Comparison of ENCODE assay signal across 28 cellular contexts in the genomic region with DNA sequence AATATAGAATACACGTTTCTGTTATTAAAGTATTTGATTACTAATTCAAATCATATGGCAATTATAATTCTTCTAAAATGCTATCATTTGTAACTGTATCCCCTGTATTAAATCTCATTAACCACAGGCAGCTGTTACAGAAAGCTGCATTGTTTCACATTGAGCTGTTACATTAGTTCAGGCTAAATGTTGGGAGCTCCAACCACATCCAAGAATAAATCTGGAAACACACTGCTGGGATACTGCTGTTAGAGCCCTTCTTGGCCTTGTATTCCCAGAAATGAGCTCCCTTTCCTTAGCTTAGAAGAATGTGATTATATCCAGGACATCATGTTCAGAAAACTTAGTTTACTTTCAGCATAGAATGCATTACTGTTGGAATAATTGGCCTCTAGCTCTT. TPM values are rescaled to one million over a fixed set of nuclear protein-coding genes. Genes with fewer than 3 reads are reported as not detected.
DNase-seq lines count a peak whose midpoint lies in the region; ATAC-seq and TF ChIP-seq lines count a peak whose summit lies in the region.
"Had no signal": no experiment of that assay in that cellular context is flagged by ENCODE, and none has a peak within 500 bp of the region (broad histone marks: within the 10 kb centered on the region; RNA-seq: fewer than 3 reads in every experiment).

No MANE protein-coding gene starts in this region.

- dilution Hi-C loops in IMR-90 (cut with HindIII; ENCODE audit: low sequenced_read_pairs, unreplicated experiment), result no loop called here

- H2BK120ac ChIP-seq in IMR-90 (ENCODE audit: low read depth, low read length), result no peak overlapping the region

- H2AK5ac ChIP-seq in IMR-90 (ENCODE audit: low read depth, low read length), result no peak overlapping the region

- TF ChIP-seq CTCF in AG09309 (IDR thresholded peaks at IDR 0.05; ENCODE audit: control insufficient read depth, insufficient read depth, low read depth, low read length, missing control alignments), result no peak
- TF ChIP-seq CTCF in IMR-90 (conservative IDR thresholded peaks at IDR 0.05; ENCODE audit: low read depth, low read length), result no peak
- no peak for TF ChIP-seq CTCF in esophagus squamous epithelium (IDR thresholded peaks at IDR 0.05)

- no TSS peak for BruUV-seq in IMR-90 (replicated peaks; lab: Mats Ljungman, UMichigan)

- H4K20me1 ChIP-seq in IMR-90 (ENCODE audit: insufficient read depth, low read length), result no peaks in the 10 kb centered on the region

- H2AK9ac ChIP-seq in IMR-90 (replicated peaks; ENCODE audit: low read depth, low read length, poor library complexity), result no peak overlapping the region

- H4K8ac ChIP-seq in IMR-90 (ENCODE audit: low read depth in 2 of 2, low read length in 2 of 2), result no peak overlapping the region

- H3K4me3 ChIP-seq in AG09309 (ENCODE audit: control insufficient read depth, low read depth, low read length) (no peak overlapping the region), IMR-90 (ENCODE audit: insufficient read depth, low read depth, low read length) (no peak overlapping the region), esophagus squamous epithelium (no peak overlapping the region)
- H3K4me3 ChIP-seq: A549, HAP-1, heart left ventricle, PC-9, tibial nerve had no signal

- no peak overlapping the region for H4K5ac ChIP-seq in IMR-90 (ENCODE audit: low read depth, low read length)

- H3K27me3 ChIP-seq in IMR-90 (ENCODE audit: control insufficient read depth, insufficient read depth, low read length), result no peaks in the 10 kb centered on the region
- H3K27me3 ChIP-seq in esophagus squamous epithelium, result no peaks in the 10 kb centered on the region
- H3K27me3 ChIP-seq: heart left ventricle, tibial nerve had no signal

- no peak overlapping the region for H3K56ac ChIP-seq in IMR-90 (ENCODE audit: extremely low read depth, insufficient read depth, low read length)

- no peak overlapping the region for H3K23ac ChIP-seq in IMR-90 (ENCODE audit: low read depth, low read length)

- ATAC-seq in IMR-90 (ENCODE audit: low read depth), result peak; percentile 9; the same call in 1 of the 2 replicates
- no peak for ATAC-seq in HG03571 (IDR thresholded peaks at IDR 0.05; ENCODE audit: unreplicated experiment)
- ATAC-seq: A549; CD8-positive, alpha-beta T cell; heart left ventricle; natural killer cell treated with Interleukin-12 subunit alpha and Interleukin-12 subunit beta and Interleukin-15 and Interleukin-18, amount 100 ng/mL, for 72 hours; stimulated activated naive B cell treated with anti-CD40 and anti-IgM and Interleukin-4, amounts not matched to agents 10 μg/mL and 1 μg/mL and 100 μg/mL, for 72 hours had no signal

- no peak for TF ChIP-seq POLR2A in IMR-90 (IDR thresholded peaks at IDR 0.05; ENCODE audit: low read depth, low read length)
- TF ChIP-seq POLR2A in esophagus squamous epithelium (IDR thresholded peaks at IDR 0.05), result no peak

- DNase-seq in AG09309 (ENCODE audit: low read depth), result peak; percentile 54
- DNase-seq in IMR-90, result peak; percentile 79
- DNase-seq in dedifferentiated amniotic fluid mesenchymal stem cell (ENCODE audit: extremely low spot score), result peak; percentile 74
- DNase-seq in myocyte (ENCODE audit: low read depth), result peak; percentile 96
- DNase-seq in NCI-H1417 treated with DMSO at 0.1 percent for 48 hours (lab: John Stamatoyannopoulos, UW), result no peak
- DNase-seq in HEK293T (ENCODE audit: extremely low spot score), result no peak
- no peak for DNase-seq in esophagus squamous epithelium (lab: John Stamatoyannopoulos, UW)
- DNase-seq: activated CD4-positive, alpha-beta T cell treated with anti-CD3 and anti-CD28 coated beads for 1 hour; CD8-positive, alpha-beta T cell; DND-41; heart left ventricle; KBM-7; NCI-H2171; NCI-H69; PC-9; posterior cingulate gyrus; stimulated activated naive B cell treated with anti-CD40 and anti-IgM and Interleukin-4, amounts not matched to agents 10 μg/mL and 1 μg/mL and 100 μg/mL, for 72 hours; T1000 had no signal

- H3K27ac ChIP-seq in IMR-90 (ENCODE audit: insufficient read depth, low read length) (peak overlapping the region; percentile 42; the same call in 1 of the 2 replicates), esophagus squamous epithelium (peak overlapping the region in 1 of 4 donors; percentile 23)
- H3K27ac ChIP-seq: A549, epithelial cell of prostate, PC-9, tibial nerve had no signal

- H3K9me3 ChIP-seq in IMR-90 (ENCODE audit: control insufficient read depth, insufficient read depth, low read length) (no peaks in the 10 kb centered on the region), esophagus squamous epithelium (no peaks in the 10 kb centered on the region)
- H3K9me3 ChIP-seq: A549, HAP-1, heart left ventricle, tibial nerve had no signal

- peak overlapping the region; percentile 71 for H2BK5ac ChIP-seq in IMR-90 (ENCODE audit: low read depth, low read length, poor library complexity, severe bottlenecking)

- CTCF ChIA-PET in IMR-90 (lab: Yijun Ruan, JAX), result interaction anchor here (5.9 kb wide), 1 partner anchor 146 kb away, joined by 42 read pairs; a partner anchor contains a TSS
- CTCF ChIA-PET in HEK293T (lab: Yijun Ruan, JAX), result interaction anchor here (2.2 kb wide), 1 partner anchor 11 kb away, joined by 6 read pairs; no protein-coding TSS in a partner anchor

- no peak overlapping the region for H3K18ac ChIP-seq in IMR-90 (ENCODE audit: low read depth, low read length)

- in situ Hi-C loops in IMR-90 (cut with MboI; ENCODE audit: low sequenced_read_pairs), result loop anchor here (5.0 kb wide), 1 partner anchor 145 kb away; a partner anchor contains a TSS

- H3K4ac ChIP-seq in IMR-90 (ENCODE audit: low read depth, low read length), result no peak overlapping the region

- peak overlapping the region; percentile 34; the same call in 1 of the 2 replicates for H3K4me2 ChIP-seq in IMR-90 (ENCODE audit: low read depth, low read length)
- H3K4me2 ChIP-seq: A549, PC-9 had no signal

- no peak for TF ChIP-seq RAD21 in IMR-90 (IDR thresholded peaks at IDR 0.05; ENCODE audit: low read length)

- H3K36me3 ChIP-seq in IMR-90 (ENCODE audit: control insufficient read depth, insufficient read depth, low read length) (peaks cover 2% of the 10 kb centered on the region; the same call in 1 of the 2 replicates), esophagus squamous epithelium (no peaks in the 10 kb centered on the region)
- H3K36me3 ChIP-seq: HAP-1 had no signal

- H2AFZ ChIP-seq in IMR-90 (replicated peaks; ENCODE audit: low read length, poor library complexity), result no peak overlapping the region
- H2AFZ ChIP-seq: PC-9 had no signal

- H2BK15ac ChIP-seq in IMR-90 (ENCODE audit: low read depth, low read length), result no peak overlapping the region

- POLR2A ChIA-PET in IMR-90 (lab: Charles Lee; ENCODE audit: unreplicated experiment), result no interaction called here
- POLR2A ChIA-PET in HEK293T (lab: Yijun Ruan, JAX), result interaction anchor here (0.8 kb wide), 1 partner anchor 147 kb away, joined by 3 read pairs; a partner anchor contains a TSS

- H3K79me1 ChIP-seq in IMR-90 (ENCODE audit: low read depth in 1 of 2, low read length in 2 of 2), result no peaks in the 10 kb centered on the region

- no CpG with 5 or more reads among the region's 1 CpG for WGBS in IMR-90 (ENCODE audit: extremely low coverage in 2 of 2, insufficient read length in 1 of 2), 2 experiments
- 45 to 64% methylated on average over 1 of the region's 1 CpG for WGBS in esophagus squamous epithelium, 2 donors

- no peak overlapping the region for H2BK20ac ChIP-seq in IMR-90 (ENCODE audit: low read depth, low read length)

- peaks cover 7% of the 10 kb centered on the region for H3K9me1 ChIP-seq in IMR-90 (ENCODE audit: insufficient read depth, low read length)

- H3K4me1 ChIP-seq in IMR-90 (ENCODE audit: control insufficient read depth, insufficient read depth, low read length) (peaks cover 13% of the 10 kb centered on the region), esophagus squamous epithelium (no peaks in the 10 kb centered on the region)
- H3K4me1 ChIP-seq: A549, HAP-1, heart left ventricle, tibial nerve had no signal

- no peak overlapping the region for H4K91ac ChIP-seq in IMR-90 (ENCODE audit: insufficient read depth, low read depth, low read length)

- intact Hi-C loops in IMR-90 (cut with micrococcal nuclease) (no loop called here), esophagus squamous epithelium (cut with DNase I) (loop anchor here (5.0 kb wide), 1 partner anchor 145 kb away; a partner anchor contains a TSS)

- no peak overlapping the region for H3K14ac ChIP-seq in IMR-90 (replicated peaks; ENCODE audit: low read depth, low read length)

- H3K9ac ChIP-seq in IMR-90 (ENCODE audit: low read depth, low read length), result no peak overlapping the region

TF ChIP-seq in IMR-90, 13 proteins besides CTCF, POLR2A, EP300 and RAD21 (continues in another document):
- TF ChIP-seq MAFK (IDR thresholded peaks at IDR 0.05; ENCODE audit: low read depth, low read length) (no peak), SMC3 (IDR thresholded peaks at IDR 0.05; ENCODE audit: low read depth, low read length) (no peak), MAZ (IDR thresholded peaks at IDR 0.05; ENCODE audit: borderline replicate concordance, low read depth, low read length) (no peak), RCOR1 (IDR thresholded peaks at IDR 0.05; ENCODE audit: insufficient replicate concordance, low read length) (no peak)

TF ChIP-seq in HEK293T, 16 proteins besides CTCF, POLR2A, EP300 and RAD21:
- no peak for TF ChIP-seq LEF1 (IDR thresholded peaks at IDR 0.05; ENCODE audit: borderline replicate concordance)
- TF ChIP-seq FOXK2 (IDR thresholded peaks at IDR 0.05), result no peak
- no peak for TF ChIP-seq TARDBP (IDR thresholded peaks at IDR 0.05)
- no peak for TF ChIP-seq FOXM1 (IDR thresholded peaks at IDR 0.05; ENCODE audit: borderline replicate concordance)
- TF ChIP-seq, protein P1, sequence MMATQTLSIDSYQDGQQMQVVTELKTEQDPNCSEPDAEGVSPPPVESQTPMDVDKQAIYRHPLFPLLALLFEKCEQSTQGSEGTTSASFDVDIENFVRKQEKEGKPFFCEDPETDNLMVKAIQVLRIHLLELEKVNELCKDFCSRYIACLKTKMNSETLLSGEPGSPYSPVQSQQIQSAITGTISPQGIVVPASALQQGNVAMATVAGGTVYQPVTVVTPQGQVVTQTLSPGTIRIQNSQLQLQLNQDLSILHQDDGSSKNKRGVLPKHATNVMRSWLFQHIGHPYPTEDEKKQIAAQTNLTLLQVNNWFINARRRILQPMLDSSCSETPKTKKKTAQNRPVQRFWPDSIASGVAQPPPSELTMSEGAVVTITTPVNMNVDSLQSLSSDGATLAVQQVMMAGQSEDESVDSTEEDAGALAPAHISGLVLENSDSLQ (IDR thresholded peaks at IDR 0.05), result no peak

RNA-seq across cellular contexts. Expression of a gene that starts 48.2 kb away (rescaled TPM):
- total RNA-seq in IMR-90 (2012; rRNA removed) (2.8 and 2.9 TPM in 2 replicates), myocyte (8.3 and 9.6 TPM in 2 replicates), esophagus squamous epithelium (1 to 10 TPM; 1.4 to 7.4 (median 3.6) TPM)
- 2.6 and 3.8 TPM in 2 replicates for polyA plus RNA-seq in IMR-90 (2012; rRNA removed)
- 0.90 and 1.3 TPM in 2 replicates for polyA plus RNA-seq in IMR-90 (2012; cell fraction: cytosol; rRNA removed)
- polyA plus RNA-seq in IMR-90 (2012; cell fraction: nucleus; rRNA removed; ENCODE audit: low replicate concordance), result 0.49 and 4.4 TPM in 2 replicates
- polyA plus RNA-seq in myocyte (2012), result 2.5 TPM
- total RNA-seq: CD8-positive, alpha-beta T cell had no signal

RNA-seq across cellular contexts. Expression of a gene that starts 59.1 kb away (rescaled TPM):
- not detected in 2 replicates for total RNA-seq in IMR-90 (2012; rRNA removed)
- polyA plus RNA-seq in IMR-90 (2012; rRNA removed), result not detected in 2 replicates
- polyA plus RNA-seq in IMR-90 (2012; cell fraction: cytosol; rRNA removed), result not detected in 2 replicates
- polyA plus RNA-seq in IMR-90 (2012; cell fraction: nucleus; rRNA removed; ENCODE audit: low replicate concordance), result not detected in 2 replicates
- total RNA-seq in myocyte, result not detected in 2 replicates
- not detected for polyA plus RNA-seq in myocyte (2012)
- not detected for total RNA-seq in esophagus squamous epithelium
- total RNA-seq: activated CD8-positive, alpha-beta memory T cell treated with anti-CD3 and anti-CD28 coated beads for 36 hours; bronchial epithelial cell; CD8-positive, alpha-beta T cell; dermis microvascular lymphatic vessel endothelial cell; heart left ventricle; lung microvascular endothelial cell; natural killer cell treated with Interleukin-12 subunit alpha and Interleukin-12 subunit beta and Interleukin-15 and Interleukin-18, amount 100 ng/mL, for 72 hours; PC-9; tibial nerve had no signal
- polyA plus RNA-seq: A549, heart left ventricle had no signal

Comparison
In these comparisons a context has a peak if more than half of its experiments do, and no peak if none do; other contexts are left out.
1. DNase-seq: peak in AG09309 (single experiment), IMR-90 (single experiment), dedifferentiated amniotic fluid mesenchymal stem cell (single experiment) and myocyte (single experiment); none in NCI-H1417 treated with DMSO at 0.1 percent for 48 hours (single experiment), HEK293T (single experiment) and esophagus squamous epithelium (single experiment).